10 cellular contexts compared by ENCODE assay signal in the genomic region with DNA sequence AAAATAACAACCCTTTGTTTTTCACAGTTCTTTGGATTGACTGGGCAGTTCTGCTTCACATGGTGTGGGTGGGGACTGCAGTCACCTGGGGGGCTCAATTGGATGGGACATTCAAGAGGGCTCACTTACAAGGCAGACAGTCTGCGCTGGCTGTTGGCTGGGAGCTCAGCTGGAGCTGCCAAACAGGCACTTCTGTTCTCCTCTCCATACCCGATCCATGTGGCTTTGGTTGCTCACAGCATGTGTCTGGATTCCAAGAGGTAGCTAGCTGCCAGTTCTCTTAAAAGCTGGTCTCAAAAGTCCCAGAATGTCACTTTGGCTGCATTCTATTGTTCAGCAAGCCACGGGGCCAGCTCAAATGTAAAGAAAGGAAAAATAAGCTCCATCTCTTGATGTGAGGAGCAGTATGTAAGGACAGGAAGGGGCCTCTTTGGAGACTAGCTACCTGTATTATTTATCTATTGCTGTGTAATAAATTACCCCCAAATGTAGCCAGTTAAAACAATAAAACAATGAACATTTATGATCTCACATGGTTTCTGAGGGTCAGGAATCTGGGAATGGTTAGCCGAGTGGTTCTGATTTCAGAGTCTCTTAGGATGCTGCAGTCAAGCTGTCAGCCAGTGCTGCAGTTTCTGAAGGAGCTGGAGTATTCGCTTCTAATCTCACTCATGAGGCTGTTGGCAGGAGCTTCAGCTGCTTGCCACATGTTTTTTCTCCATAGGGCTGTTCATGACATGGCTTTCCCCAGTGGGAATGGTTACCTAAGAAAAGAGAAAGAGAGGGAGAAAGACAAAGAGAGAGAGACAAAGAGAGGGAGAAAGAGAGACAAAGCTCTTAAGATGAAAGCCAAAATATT.
DNase-seq lines count a peak whose midpoint lies in the region; ATAC-seq and TF ChIP-seq lines count a peak whose summit lies in the region.
"Had no signal": no experiment of that assay in that cellular context is flagged by ENCODE, and none has a peak within 500 bp of the region (broad histone marks: within the 10 kb centered on the region; RNA-seq: fewer than 3 reads in every experiment).

No MANE protein-coding gene starts in this region.

- H3K27me3 ChIP-seq in aorta (ENCODE audit: control insufficient read depth in 1 of 2, insufficient read depth in 2 of 2, low read length in 1 of 2), result peaks cover 0 to 2% of the 10 kb centered on the region in 2 donors

- H3K4me1 Mint-ChIP-seq in chondrocyte (ENCODE audit: low read depth), result peaks cover 10% of the 10 kb centered on the region
- H3K4me1 Mint-ChIP-seq: activated B cell treated with CpG ODN at 0.5 μM for 24 hours had no signal

- H3K4me3 Mint-ChIP-seq in chondrocyte (ENCODE audit: unreplicated experiment), result no peak overlapping the region
- H3K4me3 Mint-ChIP-seq: activated B cell treated with CpG ODN at 0.5 μM for 24 hours, memory B cell had no signal

- intact Hi-C loops in Right ventricle myocardium superior (cut with DNase I), result no loop called here
- intact Hi-C loops in cardiac septum (cut with DNase I), result no loop called here
- intact Hi-C loops in aorta (cut with DNase I), result no loop called here

- peak overlapping the region; percentile 3 for H3K27ac Mint-ChIP-seq in chondrocyte (ENCODE audit: unreplicated experiment)
- H3K27ac Mint-ChIP-seq: activated B cell treated with CpG ODN at 0.5 μM for 24 hours, memory B cell had no signal

- H3K36me3 ChIP-seq in mesodermal cell (ENCODE audit: control insufficient read depth, insufficient read depth, low read length) (no peaks in the 10 kb centered on the region), aorta (ENCODE audit: control insufficient read depth in 1 of 2, insufficient read depth in 2 of 2, low read length in 1 of 2) (no peaks in the 10 kb centered on the region)

- no peaks in the 10 kb centered on the region for H3K4me1 ChIP-seq in mesodermal cell (ENCODE audit: control insufficient read depth, insufficient read depth, low read length, poor library complexity, severe bottlenecking)
- no peaks in the 10 kb centered on the region for H3K4me1 ChIP-seq in aorta (ENCODE audit: control insufficient read depth in 1 of 2, insufficient read depth in 2 of 2, low read length in 2 of 2)

- peak; percentile 92 for ATAC-seq in Right ventricle myocardium superior (ENCODE audit: poor library complexity)
- ATAC-seq in aorta (ENCODE audit: low FRiP score), result peak; percentile 63
- ATAC-seq in HG02571 (IDR thresholded peaks at IDR 0.05; ENCODE audit: unreplicated experiment), result no peak

- TF ChIP-seq CTCF in chondrocyte (IDR thresholded peaks at IDR 0.05), result no peak

- no peaks in the 10 kb centered on the region for H3K9me3 Mint-ChIP-seq in chondrocyte (ENCODE audit: low read depth)
- H3K9me3 Mint-ChIP-seq: activated B cell treated with CpG ODN at 0.5 μM for 24 hours, memory B cell had no signal

- no peaks in the 10 kb centered on the region for H3K9me3 ChIP-seq in mesodermal cell (ENCODE audit: control insufficient read depth, low read length)
- no peaks in the 10 kb centered on the region for H3K9me3 ChIP-seq in aorta (ENCODE audit: control insufficient read depth, low read length)

- peaks cover 3% of the 10 kb centered on the region for H3K27me3 Mint-ChIP-seq in chondrocyte (ENCODE audit: low read depth)

- H3K4me3 ChIP-seq in mesodermal cell (ENCODE audit: extremely low read depth, insufficient read depth, low read length, poor library complexity, severe bottlenecking), result no peak overlapping the region
- no peak overlapping the region for H3K4me3 ChIP-seq in aorta (ENCODE audit: low read length in 2 of 2)

- WGBS in mesodermal cell (ENCODE audit: insufficient coverage in 2 of 2), 2 experiments, result 44 to 50% methylated on average over 4 to 5 of the region's 5 CpGs
- 5 to 10% methylated on average over 5 of the region's 5 CpGs for WGBS in aorta, 2 donors

- H3K36me3 Mint-ChIP-seq in chondrocyte (ENCODE audit: low read depth), result no peaks in the 10 kb centered on the region
- H3K36me3 Mint-ChIP-seq: memory B cell had no signal

- DNase-seq in Right ventricle myocardium superior (peak; percentile 52), cardiac septum (ENCODE audit: low spot score) (no peak), chondrocyte (ENCODE audit: low spot score) (no peak), aorta (no peak), dermis blood vessel endothelial cell (no peak)
- no peak for DNase-seq in activated CD8-positive, alpha-beta memory T cell treated with anti-CD3 and anti-CD28 coated beads, Interleukin-2, amount 50 U/mL, for 48 hours
- DNase-seq: activated B cell treated with CpG ODN at 0.5 μM for 24 hours had no signal

- H3K27ac ChIP-seq in mesodermal cell (ENCODE audit: low read depth, low read length, severe bottlenecking), result peak overlapping the region; percentile 23
- H3K27ac ChIP-seq in aorta (ENCODE audit: low read depth in 1 of 2, low read length in 2 of 2), result peak overlapping the region in 1 of 2 donors; percentile 32
